In the genomic region with DNA sequence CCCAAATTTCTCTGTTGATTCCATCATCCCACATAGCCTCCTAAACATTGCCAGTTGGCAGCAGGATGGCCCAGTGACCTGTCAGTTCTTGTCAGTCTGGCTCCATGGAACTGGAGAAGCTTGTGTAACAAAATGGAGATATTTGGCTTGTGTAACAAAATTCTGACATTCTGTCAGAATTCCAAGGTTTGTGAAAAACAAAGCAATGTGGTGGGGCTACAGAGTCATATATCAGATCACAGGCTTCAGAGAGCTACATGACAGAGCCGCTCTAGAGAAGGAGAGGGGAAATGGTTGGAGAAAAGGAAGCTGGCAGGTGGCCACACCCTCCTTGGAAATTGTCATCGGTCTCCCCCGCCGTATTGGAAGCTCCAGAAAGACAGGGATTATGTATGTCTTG, we compare ENCODE assay signal across 29 cellular contexts.
"Had no signal": no experiment of that assay in that cellular context is flagged by ENCODE, and none has a peak within 500 bp of the region (broad histone marks: within the 10 kb centered on the region; RNA-seq: fewer than 3 reads in every experiment).

No MANE protein-coding gene starts in this region.

- ATAC-seq: activated CD4-positive, alpha-beta T cell treated with anti-CD3 and anti-CD28 coated beads for 36 hours; activated CD8-positive, alpha-beta memory T cell treated with anti-CD3 and anti-CD28 coated beads, Interleukin-2, amount 10 ng/mL, durations not matched to agents 7 days and 5 days; activated CD8-positive, alpha-beta T cell treated with anti-CD3 and anti-CD28 coated beads, Interleukin-2, amount 10 ng/mL, durations not matched to agents 7 days and 5 days; activated naive CD8-positive, alpha-beta T cell treated with anti-CD3 and anti-CD28 coated beads, Interleukin-2, amount 50 U/mL, for 24 hours; naive thymus-derived CD8-positive, alpha-beta T cell; pancreas had no signal

- H3K27ac ChIP-seq: pancreas, prostate gland, thoracic aorta had no signal

- H3K9me3 Mint-ChIP-seq: activated naive CD8-positive, alpha-beta T cell treated with anti-CD3 and anti-CD28 coated beads, Interleukin-2, amount 50 U/mL, for 24 hours; activated T-helper 2 cell treated with anti-CD3 and anti-CD28 coated beads, Interferon-gamma antibody, Interleukin-2, Interleukin-4, amounts not matched to agents 10 μg/mL and 5 μg/mL and 100 μg/mL, durations not matched to agents 14 hours and 24 hours and 36 hours; brain; immature natural killer cell; naive thymus-derived CD8-positive, alpha-beta T cell; neural crest cell; T-helper 2 cell treated with Interferon-gamma antibody and Interleukin-4, amounts not matched to agents 5 μg/mL and 100 μg/mL, for 36 hours had no signal

- DNase-seq: activated CD4-positive, alpha-beta T cell treated with anti-CD3 and anti-CD28 coated beads for 36 hours; activated CD4-positive, CD25-positive, alpha-beta regulatory T cell; activated CD8-positive, alpha-beta memory T cell treated with anti-CD3 and anti-CD28 coated beads, Interleukin-2, amount 10 ng/mL, durations not matched to agents 7 days and 5 days; activated CD8-positive, alpha-beta T cell treated with anti-CD3 and anti-CD28 coated beads, Interleukin-2, amount 10 ng/mL, durations not matched to agents 7 days and 5 days; activated naive CD8-positive, alpha-beta T cell treated with anti-CD3 and anti-CD28 coated beads, Interleukin-2, amount 50 U/mL, for 24 hours; activated T-cell treated with anti-CD3 and anti-CD28 coated beads, Interleukin-2, amount 50 U/mL, for 48 hours; aorta; effector memory CD4-positive, alpha-beta T cell; foreskin fibroblast; head of caudate nucleus; hypothalamus; immature natural killer cell; kidney; naive thymus-derived CD8-positive, alpha-beta T cell; nucleus accumbens; pancreas; retina; stimulated activated CD4-positive, alpha-beta T cell treated with anti-CD3 and anti-CD28 coated beads, Interleukin-15, amount 100 ng/mL, for 24 hours; stimulated activated CD4-positive, alpha-beta T cell treated with anti-CD3 and anti-CD28 coated beads, Interleukin-2, amount 100 ng/mL, for 24 hours; stimulated activated naive CD4-positive, alpha-beta T cell; T-helper 1 cell; trophoblast cell had no signal

- H3K4me3 ChIP-seq: pancreas, prostate gland, thoracic aorta had no signal

- H3K4me1 Mint-ChIP-seq: activated CD4-positive, alpha-beta T cell treated with anti-CD3 and anti-CD28 coated beads for 36 hours; activated CD8-positive, alpha-beta memory T cell treated with anti-CD3 and anti-CD28 coated beads, Interleukin-2, amount 10 ng/mL, durations not matched to agents 7 days and 5 days; activated naive CD4-positive, alpha-beta T cell treated with anti-CD3 and anti-CD28 coated beads, Interleukin-2, amount 50 U/mL, for 24 hours; activated naive CD8-positive, alpha-beta T cell treated with anti-CD3 and anti-CD28 coated beads, Interleukin-2, amount 50 U/mL, for 24 hours; immature natural killer cell had no signal

- H3K27ac Mint-ChIP-seq: activated CD4-positive, alpha-beta T cell treated with anti-CD3 and anti-CD28 coated beads for 36 hours; activated CD8-positive, alpha-beta memory T cell treated with anti-CD3 and anti-CD28 coated beads, Interleukin-2, amount 10 ng/mL, durations not matched to agents 7 days and 5 days; activated CD8-positive, alpha-beta T cell treated with anti-CD3 and anti-CD28 coated beads, Interleukin-2, amount 10 ng/mL, durations not matched to agents 7 days and 5 days; activated naive CD4-positive, alpha-beta T cell treated with anti-CD3 and anti-CD28 coated beads, Interleukin-2, amount 50 U/mL, for 24 hours; activated naive CD8-positive, alpha-beta T cell treated with anti-CD3 and anti-CD28 coated beads, Interleukin-2, amount 50 U/mL, for 24 hours; activated T-helper 2 cell treated with anti-CD3 and anti-CD28 coated beads, Interferon-gamma antibody, Interleukin-2, Interleukin-4, amounts not matched to agents 10 μg/mL and 5 μg/mL and 100 μg/mL, durations not matched to agents 14 hours and 24 hours and 36 hours; brain; immature natural killer cell; T-helper 2 cell treated with Interferon-gamma antibody and Interleukin-4, amounts not matched to agents 5 μg/mL and 100 μg/mL, for 36 hours had no signal

- H3K36me3 ChIP-seq: pancreas, prostate gland, thoracic aorta had no signal

- H3K27me3 Mint-ChIP-seq: activated CD8-positive, alpha-beta memory T cell treated with anti-CD3 and anti-CD28 coated beads, Interleukin-2, amount 10 ng/mL, durations not matched to agents 7 days and 5 days; activated naive CD4-positive, alpha-beta T cell treated with anti-CD3 and anti-CD28 coated beads, Interleukin-2, amount 50 U/mL, for 24 hours; activated naive CD8-positive, alpha-beta T cell treated with anti-CD3 and anti-CD28 coated beads, Interleukin-2, amount 50 U/mL, for 24 hours had no signal

- H3K9me3 ChIP-seq: pancreas, prostate gland, thoracic aorta had no signal

- H3K27me3 ChIP-seq: pancreas had no signal

- H3K4me1 ChIP-seq: pancreas, prostate gland had no signal

- H3K4me3 Mint-ChIP-seq: activated CD4-positive, alpha-beta T cell treated with anti-CD3 and anti-CD28 coated beads for 36 hours; activated CD8-positive, alpha-beta memory T cell treated with anti-CD3 and anti-CD28 coated beads, Interleukin-2, amount 10 ng/mL, durations not matched to agents 7 days and 5 days; activated CD8-positive, alpha-beta T cell treated with anti-CD3 and anti-CD28 coated beads, Interleukin-2, amount 10 ng/mL, durations not matched to agents 7 days and 5 days; activated naive CD4-positive, alpha-beta T cell treated with anti-CD3 and anti-CD28 coated beads, Interleukin-2, amount 50 U/mL, for 24 hours; activated naive CD8-positive, alpha-beta T cell treated with anti-CD3 and anti-CD28 coated beads, Interleukin-2, amount 50 U/mL, for 24 hours; brain; immature natural killer cell; naive thymus-derived CD8-positive, alpha-beta T cell; neural crest cell; T-helper 2 cell treated with Interferon-gamma antibody and Interleukin-4, amounts not matched to agents 5 μg/mL and 100 μg/mL, for 36 hours had no signal

- H3K36me3 Mint-ChIP-seq: activated CD8-positive, alpha-beta memory T cell treated with anti-CD3 and anti-CD28 coated beads, Interleukin-2, amount 10 ng/mL, durations not matched to agents 7 days and 5 days; activated naive CD4-positive, alpha-beta T cell treated with anti-CD3 and anti-CD28 coated beads, Interleukin-2, amount 50 U/mL, for 24 hours; brain; immature natural killer cell; naive thymus-derived CD8-positive, alpha-beta T cell had no signal
